In the genomic region with DNA sequence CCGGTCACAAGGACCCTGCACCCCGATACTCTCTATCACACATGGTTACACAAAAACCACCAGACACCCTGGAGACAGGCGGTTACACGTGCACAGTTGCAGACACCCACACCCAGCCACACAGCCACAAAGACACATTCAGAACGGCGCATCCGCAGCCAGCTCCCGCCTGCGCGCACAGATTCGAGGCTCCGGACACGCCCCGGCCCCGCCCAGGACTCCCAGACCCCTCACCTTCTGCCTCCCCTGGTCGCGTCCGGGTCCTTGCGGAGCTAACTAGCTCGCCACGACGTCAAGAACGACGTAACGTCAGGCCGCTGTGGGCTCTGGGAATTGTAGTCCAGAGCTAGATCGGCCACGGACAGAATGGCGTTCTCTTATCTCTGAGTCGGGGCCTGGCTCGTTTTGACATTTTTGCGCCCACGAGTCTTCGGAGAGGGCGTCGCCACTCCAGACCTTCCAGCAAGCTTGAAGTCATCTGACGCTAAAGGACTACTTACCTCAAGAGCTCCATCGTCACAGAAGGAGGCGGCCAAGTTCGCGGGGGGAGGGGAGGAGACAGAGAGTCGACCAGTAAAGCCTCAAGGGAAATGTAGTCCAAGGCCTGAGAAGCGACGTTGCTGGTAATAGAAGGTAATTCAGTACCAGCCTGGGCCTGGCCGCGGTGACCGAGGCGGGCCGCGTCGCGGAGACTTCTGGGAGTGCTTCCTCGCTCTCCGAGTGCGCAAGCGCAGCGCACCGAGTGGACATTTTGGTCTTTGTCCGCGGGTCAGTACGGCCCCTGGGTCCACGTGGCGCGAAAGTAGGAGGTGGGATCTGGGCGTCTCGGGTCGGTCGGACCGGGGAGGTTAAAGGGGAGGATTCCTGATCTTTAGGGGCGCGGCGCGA, we compare ENCODE assay signal across 1 cellular context.
TF ChIP-seq lines count a peak whose summit lies in the region.

A gene (plus strand): TSS at position 719 of the 888 bp plus-strand sequence. CDS start 21,335 bp downstream, outside the sequence.
A gene (minus strand): TSS at position 278 of the 888 bp plus-strand sequence. CDS start 12,680 bp downstream, outside the sequence.

TF ChIP-seq in HepG2, 621 proteins besides CTCF, POLR2A, EP300 and RAD21 (continued from another document and continues in another):
- TF ChIP-seq ZNF816 (CRISPR knock-in tag; IDR thresholded peaks at IDR 0.05; ENCODE audit: borderline replicate concordance) (no peak), THYN1 (CRISPR knock-in tag; IDR thresholded peaks at IDR 0.05; ENCODE audit: borderline replicate concordance, low read depth) (no peak), ZFY (CRISPR knock-in tag; IDR thresholded peaks at IDR 0.05) (peak; percentile 98), NFIC (IDR thresholded peaks at IDR 0.05; ENCODE audit: low read length) (no peak), RAD51 (IDR thresholded peaks at IDR 0.05; ENCODE audit: borderline replicate concordance) (no peak), KLF6 (CRISPR knock-in tag; IDR thresholded peaks at IDR 0.05) (no peak), BCL6 (CRISPR knock-in tag; IDR thresholded peaks at IDR 0.05) (peak; percentile 16; the same call in 1 of the 2 replicates), NR2F1 (CRISPR knock-in tag; IDR thresholded peaks at IDR 0.05) (0 out of 4 replicates have a peak, but pooled peaks of 1 of the 2 experiments have one; percentile 36), NCOA1 (CRISPR knock-in tag; IDR thresholded peaks at IDR 0.05) (0 out of 2 replicates have a peak, but pooled peaks have one; percentile 66), GATAD1 (CRISPR knock-in tag; IDR thresholded peaks at IDR 0.05) (peak; percentile 82), ZSCAN29 (CRISPR knock-in tag; conservative IDR thresholded peaks at IDR 0.05) (peak; percentile 34; the same call in 1 of the 2 replicates), ZSCAN21 (CRISPR knock-in tag; IDR thresholded peaks at IDR 0.05; ENCODE audit: borderline replicate concordance) (peak; percentile 8; the same call in 1 of the 2 replicates), MED8 (CRISPR knock-in tag; IDR thresholded peaks at IDR 0.05; ENCODE audit: insufficient replicate concordance) (peak; percentile 78), ZNF430 (CRISPR knock-in tag; IDR thresholded peaks at IDR 0.05) (peak; percentile 48; the same call in 1 of the 2 replicates), ZNF543 (CRISPR knock-in tag; IDR thresholded peaks at IDR 0.05) (no peak), XBP1 (CRISPR knock-in tag; IDR thresholded peaks at IDR 0.05) (0 out of 2 replicates have a peak, but pooled peaks have one; percentile 65), ZNF790 (CRISPR knock-in tag; IDR thresholded peaks at IDR 0.05; ENCODE audit: borderline replicate concordance) (0 out of 2 replicates have a peak, but pooled peaks have one; percentile 46), ZBTB21 (CRISPR knock-in tag; IDR thresholded peaks at IDR 0.05) (peak; percentile 91), FOXA1 (IDR thresholded peaks at IDR 0.05) (no peak), FOXA1 (CRISPR knock-in tag; IDR thresholded peaks at IDR 0.05) (peak; percentile 27; the same call in 1 of the 2 replicates), TBP (CRISPR knock-in tag; IDR thresholded peaks at IDR 0.05) (no peak), GFI1 (CRISPR knock-in tag; IDR thresholded peaks at IDR 0.05; ENCODE audit: borderline replicate concordance) (no peak; the same call in none of the 2 replicates), BRD4 (CRISPR knock-in tag; IDR thresholded peaks at IDR 0.05) (peak; percentile 70; the same call in 1 of the 2 replicates), HOXA7 (CRISPR knock-in tag; IDR thresholded peaks at IDR 0.05) (no peak), EZH2 (conservative IDR thresholded peaks at IDR 0.05; ENCODE audit: low read depth, low read length) (no peak), ZNF75D (CRISPR knock-in tag; IDR thresholded peaks at IDR 0.05; ENCODE audit: borderline replicate concordance) (no peak), RARG (CRISPR knock-in tag; IDR thresholded peaks at IDR 0.05; ENCODE audit: low read depth) (no peak), ZSCAN22 (CRISPR knock-in tag; IDR thresholded peaks at IDR 0.05) (no peak), ATAD3A (CRISPR knock-in tag; IDR thresholded peaks at IDR 0.05) (no peak), ZNF607 (CRISPR knock-in tag; IDR thresholded peaks at IDR 0.05; ENCODE audit: borderline replicate concordance) (no peak), ZMYM4 (CRISPR knock-in tag; IDR thresholded peaks at IDR 0.05) (peak; percentile 75), ZNF34 (CRISPR knock-in tag; IDR thresholded peaks at IDR 0.05; ENCODE audit: borderline replicate concordance) (no peak; the same call in 1 of the 2 replicates), ZNF33B (CRISPR knock-in tag; IDR thresholded peaks at IDR 0.05) (0 out of 2 replicates have a peak, but pooled peaks have one; percentile 4), ZNF136 (CRISPR knock-in tag; IDR thresholded peaks at IDR 0.05; ENCODE audit: low read depth) (peak; percentile 77; the same call in 1 of the 2 replicates)
- TF ChIP-seq, protein P1, sequence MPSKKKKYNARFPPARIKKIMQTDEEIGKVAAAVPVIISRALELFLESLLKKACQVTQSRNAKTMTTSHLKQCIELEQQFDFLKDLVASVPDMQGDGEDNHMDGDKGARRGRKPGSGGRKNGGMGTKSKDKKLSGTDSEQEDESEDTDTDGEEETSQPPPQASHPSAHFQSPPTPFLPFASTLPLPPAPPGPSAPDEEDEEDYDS (CRISPR knock-in tag; IDR thresholded peaks at IDR 0.05), result peak; percentile 76
- TF ChIP-seq, protein P2, sequence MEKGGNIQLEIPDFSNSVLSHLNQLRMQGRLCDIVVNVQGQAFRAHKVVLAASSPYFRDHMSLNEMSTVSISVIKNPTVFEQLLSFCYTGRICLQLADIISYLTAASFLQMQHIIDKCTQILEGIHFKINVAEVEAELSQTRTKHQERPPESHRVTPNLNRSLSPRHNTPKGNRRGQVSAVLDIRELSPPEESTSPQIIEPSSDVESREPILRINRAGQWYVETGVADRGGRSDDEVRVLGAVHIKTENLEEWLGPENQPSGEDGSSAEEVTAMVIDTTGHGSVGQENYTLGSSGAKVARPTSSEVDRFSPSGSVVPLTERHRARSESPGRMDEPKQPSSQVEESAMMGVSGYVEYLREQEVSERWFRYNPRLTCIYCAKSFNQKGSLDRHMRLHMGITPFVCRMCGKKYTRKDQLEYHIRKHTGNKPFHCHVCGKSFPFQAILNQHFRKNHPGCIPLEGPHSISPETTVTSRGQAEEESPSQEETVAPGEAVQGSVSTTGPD (CRISPR knock-in tag; IDR thresholded peaks at IDR 0.05), result no peak
- TF ChIP-seq, protein P3, sequence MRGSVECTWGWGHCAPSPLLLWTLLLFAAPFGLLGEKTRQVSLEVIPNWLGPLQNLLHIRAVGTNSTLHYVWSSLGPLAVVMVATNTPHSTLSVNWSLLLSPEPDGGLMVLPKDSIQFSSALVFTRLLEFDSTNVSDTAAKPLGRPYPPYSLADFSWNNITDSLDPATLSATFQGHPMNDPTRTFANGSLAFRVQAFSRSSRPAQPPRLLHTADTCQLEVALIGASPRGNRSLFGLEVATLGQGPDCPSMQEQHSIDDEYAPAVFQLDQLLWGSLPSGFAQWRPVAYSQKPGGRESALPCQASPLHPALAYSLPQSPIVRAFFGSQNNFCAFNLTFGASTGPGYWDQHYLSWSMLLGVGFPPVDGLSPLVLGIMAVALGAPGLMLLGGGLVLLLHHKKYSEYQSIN (CRISPR knock-in tag; IDR thresholded peaks at IDR 0.05; ENCODE audit: borderline replicate concordance), result no peak
- TF ChIP-seq, protein P4, sequence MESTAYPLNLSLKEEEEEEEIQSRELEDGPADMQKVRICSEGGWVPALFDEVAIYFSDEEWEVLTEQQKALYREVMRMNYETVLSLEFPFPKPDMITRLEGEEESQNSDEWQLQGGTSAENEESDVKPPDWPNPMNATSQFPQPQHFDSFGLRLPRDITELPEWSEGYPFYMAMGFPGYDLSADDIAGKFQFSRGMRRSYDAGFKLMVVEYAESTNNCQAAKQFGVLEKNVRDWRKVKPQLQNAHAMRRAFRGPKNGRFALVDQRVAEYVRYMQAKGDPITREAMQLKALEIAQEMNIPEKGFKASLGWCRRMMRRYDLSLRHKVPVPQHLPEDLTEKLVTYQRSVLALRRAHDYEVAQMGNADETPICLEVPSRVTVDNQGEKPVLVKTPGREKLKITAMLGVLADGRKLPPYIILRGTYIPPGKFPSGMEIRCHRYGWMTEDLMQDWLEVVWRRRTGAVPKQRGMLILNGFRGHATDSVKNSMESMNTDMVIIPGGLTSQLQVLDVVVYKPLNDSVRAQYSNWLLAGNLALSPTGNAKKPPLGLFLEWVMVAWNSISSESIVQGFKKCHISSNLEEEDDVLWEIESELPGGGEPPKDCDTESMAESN (CRISPR knock-in tag; conservative IDR thresholded peaks at IDR 0.05), result peak; percentile 79; the same call in 1 of the 2 replicates
- TF ChIP-seq, protein P5, sequence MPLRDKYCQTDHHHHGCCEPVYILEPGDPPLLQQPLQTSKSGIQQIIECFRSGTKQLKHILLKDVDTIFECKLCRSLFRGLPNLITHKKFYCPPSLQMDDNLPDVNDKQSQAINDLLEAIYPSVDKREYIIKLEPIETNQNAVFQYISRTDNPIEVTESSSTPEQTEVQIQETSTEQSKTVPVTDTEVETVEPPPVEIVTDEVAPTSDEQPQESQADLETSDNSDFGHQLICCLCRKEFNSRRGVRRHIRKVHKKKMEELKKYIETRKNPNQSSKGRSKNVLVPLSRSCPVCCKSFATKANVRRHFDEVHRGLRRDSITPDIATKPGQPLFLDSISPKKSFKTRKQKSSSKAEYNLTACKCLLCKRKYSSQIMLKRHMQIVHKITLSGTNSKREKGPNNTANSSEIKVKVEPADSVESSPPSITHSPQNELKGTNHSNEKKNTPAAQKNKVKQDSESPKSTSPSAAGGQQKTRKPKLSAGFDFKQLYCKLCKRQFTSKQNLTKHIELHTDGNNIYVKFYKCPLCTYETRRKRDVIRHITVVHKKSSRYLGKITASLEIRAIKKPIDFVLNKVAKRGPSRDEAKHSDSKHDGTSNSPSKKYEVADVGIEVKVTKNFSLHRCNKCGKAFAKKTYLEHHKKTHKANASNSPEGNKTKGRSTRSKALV (CRISPR knock-in tag; IDR thresholded peaks at IDR 0.05), result 0 out of 2 replicates have a peak, but pooled peaks have one; percentile 55
- TF ChIP-seq, protein P6, sequence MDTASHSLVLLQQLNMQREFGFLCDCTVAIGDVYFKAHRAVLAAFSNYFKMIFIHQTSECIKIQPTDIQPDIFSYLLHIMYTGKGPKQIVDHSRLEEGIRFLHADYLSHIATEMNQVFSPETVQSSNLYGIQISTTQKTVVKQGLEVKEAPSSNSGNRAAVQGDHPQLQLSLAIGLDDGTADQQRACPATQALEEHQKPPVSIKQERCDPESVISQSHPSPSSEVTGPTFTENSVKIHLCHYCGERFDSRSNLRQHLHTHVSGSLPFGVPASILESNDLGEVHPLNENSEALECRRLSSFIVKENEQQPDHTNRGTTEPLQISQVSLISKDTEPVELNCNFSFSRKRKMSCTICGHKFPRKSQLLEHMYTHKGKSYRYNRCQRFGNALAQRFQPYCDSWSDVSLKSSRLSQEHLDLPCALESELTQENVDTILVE (CRISPR knock-in tag; IDR thresholded peaks at IDR 0.05), result peak; percentile 74
- TF ChIP-seq, protein P7, sequence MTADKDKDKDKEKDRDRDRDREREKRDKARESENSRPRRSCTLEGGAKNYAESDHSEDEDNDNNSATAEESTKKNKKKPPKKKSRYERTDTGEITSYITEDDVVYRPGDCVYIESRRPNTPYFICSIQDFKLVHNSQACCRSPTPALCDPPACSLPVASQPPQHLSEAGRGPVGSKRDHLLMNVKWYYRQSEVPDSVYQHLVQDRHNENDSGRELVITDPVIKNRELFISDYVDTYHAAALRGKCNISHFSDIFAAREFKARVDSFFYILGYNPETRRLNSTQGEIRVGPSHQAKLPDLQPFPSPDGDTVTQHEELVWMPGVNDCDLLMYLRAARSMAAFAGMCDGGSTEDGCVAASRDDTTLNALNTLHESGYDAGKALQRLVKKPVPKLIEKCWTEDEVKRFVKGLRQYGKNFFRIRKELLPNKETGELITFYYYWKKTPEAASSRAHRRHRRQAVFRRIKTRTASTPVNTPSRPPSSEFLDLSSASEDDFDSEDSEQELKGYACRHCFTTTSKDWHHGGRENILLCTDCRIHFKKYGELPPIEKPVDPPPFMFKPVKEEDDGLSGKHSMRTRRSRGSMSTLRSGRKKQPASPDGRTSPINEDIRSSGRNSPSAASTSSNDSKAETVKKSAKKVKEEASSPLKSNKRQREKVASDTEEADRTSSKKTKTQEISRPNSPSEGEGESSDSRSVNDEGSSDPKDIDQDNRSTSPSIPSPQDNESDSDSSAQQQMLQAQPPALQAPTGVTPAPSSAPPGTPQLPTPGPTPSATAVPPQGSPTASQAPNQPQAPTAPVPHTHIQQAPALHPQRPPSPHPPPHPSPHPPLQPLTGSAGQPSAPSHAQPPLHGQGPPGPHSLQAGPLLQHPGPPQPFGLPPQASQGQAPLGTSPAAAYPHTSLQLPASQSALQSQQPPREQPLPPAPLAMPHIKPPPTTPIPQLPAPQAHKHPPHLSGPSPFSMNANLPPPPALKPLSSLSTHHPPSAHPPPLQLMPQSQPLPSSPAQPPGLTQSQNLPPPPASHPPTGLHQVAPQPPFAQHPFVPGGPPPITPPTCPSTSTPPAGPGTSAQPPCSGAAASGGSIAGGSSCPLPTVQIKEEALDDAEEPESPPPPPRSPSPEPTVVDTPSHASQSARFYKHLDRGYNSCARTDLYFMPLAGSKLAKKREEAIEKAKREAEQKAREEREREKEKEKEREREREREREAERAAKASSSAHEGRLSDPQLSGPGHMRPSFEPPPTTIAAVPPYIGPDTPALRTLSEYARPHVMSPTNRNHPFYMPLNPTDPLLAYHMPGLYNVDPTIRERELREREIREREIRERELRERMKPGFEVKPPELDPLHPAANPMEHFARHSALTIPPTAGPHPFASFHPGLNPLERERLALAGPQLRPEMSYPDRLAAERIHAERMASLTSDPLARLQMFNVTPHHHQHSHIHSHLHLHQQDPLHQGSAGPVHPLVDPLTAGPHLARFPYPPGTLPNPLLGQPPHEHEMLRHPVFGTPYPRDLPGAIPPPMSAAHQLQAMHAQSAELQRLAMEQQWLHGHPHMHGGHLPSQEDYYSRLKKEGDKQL (CRISPR knock-in tag; IDR thresholded peaks at IDR 0.05; ENCODE audit: low read depth), result peak; percentile 20; the same call in 1 of the 2 replicates
- TF ChIP-seq, protein P8, sequence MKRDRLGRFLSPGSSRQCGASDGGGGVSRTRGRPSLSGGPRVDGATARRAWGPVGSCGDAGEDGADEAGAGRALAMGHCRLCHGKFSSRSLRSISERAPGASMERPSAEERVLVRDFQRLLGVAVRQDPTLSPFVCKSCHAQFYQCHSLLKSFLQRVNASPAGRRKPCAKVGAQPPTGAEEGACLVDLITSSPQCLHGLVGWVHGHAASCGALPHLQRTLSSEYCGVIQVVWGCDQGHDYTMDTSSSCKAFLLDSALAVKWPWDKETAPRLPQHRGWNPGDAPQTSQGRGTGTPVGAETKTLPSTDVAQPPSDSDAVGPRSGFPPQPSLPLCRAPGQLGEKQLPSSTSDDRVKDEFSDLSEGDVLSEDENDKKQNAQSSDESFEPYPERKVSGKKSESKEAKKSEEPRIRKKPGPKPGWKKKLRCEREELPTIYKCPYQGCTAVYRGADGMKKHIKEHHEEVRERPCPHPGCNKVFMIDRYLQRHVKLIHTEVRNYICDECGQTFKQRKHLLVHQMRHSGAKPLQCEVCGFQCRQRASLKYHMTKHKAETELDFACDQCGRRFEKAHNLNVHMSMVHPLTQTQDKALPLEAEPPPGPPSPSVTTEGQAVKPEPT (CRISPR knock-in tag; IDR thresholded peaks at IDR 0.05; ENCODE audit: low read depth), result no peak
